18 cellular contexts compared by ENCODE assay signal in genomic region chr6:165646484-165646883, GRCh38.
"Had no signal": no experiment of that assay in that cellular context is flagged by ENCODE, and none has a peak within 500 bp of the region (broad histone marks: within the 10 kb centered on the region; RNA-seq: fewer than 3 reads in every experiment).

No MANE protein-coding gene starts in this region.

- DNase-seq: activated CD4-positive, alpha-beta T cell treated with anti-CD3 and anti-CD28 coated beads for 48 hours; activated CD8-positive, alpha-beta memory T cell treated with anti-CD3 and anti-CD28 coated beads, Interleukin-2, amount 50 U/mL, for 48 hours; activated CD8-positive, alpha-beta T cell treated with anti-CD3 and anti-CD28 coated beads for 36 hours; activated gamma-delta T cell treated with Interleukin-2 at 50 U/mL for 16 hours; activated naive CD8-positive, alpha-beta T cell treated with anti-CD3 and anti-CD28 coated beads for 36 hours; amygdala; body of pancreas; caudate nucleus; erythroblast; left cardiac atrium; nephron progenitor cell; stimulated activated CD4-positive, alpha-beta T cell treated with anti-CD3 and anti-CD28 coated beads, Interleukin-2, amount 100 ng/mL, for 24 hours had no signal

- H3K36me3 ChIP-seq: gastroesophageal sphincter, heart right ventricle had no signal

- H3K4me1 ChIP-seq: body of pancreas, gastroesophageal sphincter had no signal

- ATAC-seq: activated CD8-positive, alpha-beta T cell treated with anti-CD3 and anti-CD28 coated beads for 36 hours; body of pancreas; gastroesophageal sphincter; left cardiac atrium; sciatic nerve; stimulated activated effector memory CD8-positive, alpha-beta T cell treated with anti-CD3 and anti-CD28 coated beads, Interleukin-12 subunit alpha, Interleukin-12 subunit beta, amount 100 ng/mL, for 72 hours; WTC11 had no signal

- H3K27me3 ChIP-seq: body of pancreas, gastroesophageal sphincter, heart right ventricle had no signal

- H3K4me3 ChIP-seq: body of pancreas, gastroesophageal sphincter, lung had no signal

- H3K9me3 ChIP-seq: body of pancreas, gastroesophageal sphincter, heart right ventricle had no signal

- H3K27ac ChIP-seq: body of pancreas had no signal
